In genomic region chr2:177992992-177993391, GRCh38 we compare ENCODE assay signal across 24 cellular contexts.
"Had no signal": no experiment of that assay in that cellular context is flagged by ENCODE, and none has a peak within 500 bp of the region (broad histone marks: within the 10 kb centered on the region; RNA-seq: fewer than 3 reads in every experiment).

No MANE protein-coding gene starts in this region.

- ATAC-seq: left lung; natural killer cell; psoas muscle; right cardiac atrium; stimulated activated naive CD8-positive, alpha-beta T cell treated with anti-CD3 and anti-CD28 coated beads, Interleukin-15, amount 100 ng/mL, for 72 hours had no signal

- H3K36me3 ChIP-seq: left lung, ovary, suprapubic skin, thyroid gland had no signal

- H3K27ac ChIP-seq: dorsolateral prefrontal cortex, left lung, ovary, psoas muscle, suprapubic skin, thyroid gland had no signal

- H3K9me3 ChIP-seq: left lung, ovary, psoas muscle, suprapubic skin, thyroid gland had no signal

- DNase-seq: dorsolateral prefrontal cortex; effector CD4-positive, alpha-beta T cell; head of caudate nucleus; kidney; left lung; mesendoderm; midbrain; natural killer cell; occipital lobe; ovary; posterior cingulate gyrus; psoas muscle; right cardiac atrium; stimulated activated CD4-positive, alpha-beta T cell treated with anti-CD3 and anti-CD28 coated beads, Interleukin-12 subunit alpha, Interleukin-12 subunit beta, amount 100 ng/mL, for 4 hours; stimulated activated CD4-positive, alpha-beta T cell treated with anti-CD3 and anti-CD28 coated beads, Interleukin-1b, Interleukin-23, amount 100 ng/mL, for 48 hours; stimulated activated CD4-positive, alpha-beta T cell treated with anti-CD3 and anti-CD28 coated beads, Interleukin-4, amount 100 ng/mL, for 1 hour; stimulated activated CD8-positive, alpha-beta memory T cell treated with anti-CD3 and anti-CD28 coated beads, Interleukin-4, amount 100 ng/mL, for 48 hours; stimulated activated naive CD4-positive, alpha-beta T cell; stimulated activated naive CD8-positive, alpha-beta T cell treated with anti-CD3 and anti-CD28 coated beads, Interleukin-15, amount 100 ng/mL, for 72 hours; thyroid gland had no signal

- H3K4me2 ChIP-seq: smooth muscle cell had no signal

- H3K4me3 ChIP-seq: dorsolateral prefrontal cortex, left lung, ovary, psoas muscle, smooth muscle cell, suprapubic skin, thyroid gland had no signal

- FAIRE-seq: colon, frontal cortex, kidney had no signal

- H3K4me1 ChIP-seq: left lung, psoas muscle, suprapubic skin had no signal

- H3K27me3 ChIP-seq: ovary, suprapubic skin, thyroid gland had no signal
